ENCODE assay signal across 5 cellular contexts in the genomic region with DNA sequence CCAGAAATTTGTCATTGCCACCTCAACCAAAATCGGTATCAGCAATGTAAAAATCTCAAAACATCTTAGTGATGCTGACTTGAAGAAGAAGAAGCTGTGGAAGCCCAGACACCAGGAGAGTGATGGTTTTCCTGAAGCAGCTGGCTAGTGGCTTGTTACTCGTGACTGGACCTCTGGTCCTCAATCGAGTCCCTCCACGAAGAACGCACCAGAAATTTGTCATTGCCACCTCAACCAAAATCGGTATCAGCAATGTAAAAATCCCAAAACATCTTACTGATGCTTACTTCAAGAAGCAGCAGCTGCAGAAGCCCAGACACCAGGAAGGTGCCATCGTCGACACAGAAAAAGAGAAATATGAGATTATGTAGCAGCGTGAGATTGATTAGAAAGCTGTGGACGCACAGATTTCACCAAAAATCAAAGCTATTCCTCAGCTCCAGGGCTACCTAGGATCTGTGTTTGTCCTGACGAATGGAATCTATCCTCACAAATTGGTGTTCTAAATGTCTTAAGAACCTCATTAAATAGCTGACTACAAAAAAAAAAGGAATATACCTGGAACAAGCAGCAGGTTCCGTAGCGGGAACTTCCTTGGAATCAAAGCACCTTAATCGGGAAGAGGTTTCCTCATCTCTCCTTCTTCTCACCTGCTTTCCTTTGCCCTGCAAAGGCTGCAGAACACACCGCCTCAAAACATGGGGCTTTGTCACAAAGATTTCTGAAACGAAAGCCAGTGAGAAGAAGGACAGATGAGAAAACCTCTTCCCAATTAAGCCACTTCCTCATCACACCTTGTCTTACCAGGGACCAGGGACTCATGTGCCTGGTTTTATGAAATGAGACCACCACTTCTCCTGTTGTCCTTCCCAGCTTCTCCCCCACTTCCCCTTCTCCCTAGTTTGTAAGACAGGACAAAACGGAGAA. TPM values are rescaled to one million over a fixed set of nuclear protein-coding genes. Genes with fewer than 3 reads are reported as not detected.
"Had no signal": no experiment of that assay in that cellular context is flagged by ENCODE, and none has a peak within 500 bp of the region (broad histone marks: within the 10 kb centered on the region; RNA-seq: fewer than 3 reads in every experiment).

No MANE protein-coding gene starts in this region.

RNA-seq across cellular contexts. Expression of a gene that starts 37.6 kb away (rescaled TPM):
- total RNA-seq: activated B cell treated with CpG ODN at 0.5 μM for 24 hours, IMR-90, K562, MCF 10A, Right ventricle myocardium inferior had no signal
